In genomic region chr7:157309990-157310668, GRCh38 we compare ENCODE assay signal across 10 cellular contexts. TPM values are rescaled to one million over a fixed set of nuclear protein-coding genes. Genes with fewer than 3 reads are reported as not detected.
DNase-seq lines count a peak whose midpoint lies in the region; ATAC-seq and TF ChIP-seq lines count a peak whose summit lies in the region.
"Had no signal": no experiment of that assay in that cellular context is flagged by ENCODE, and none has a peak within 500 bp of the region (broad histone marks: within the 10 kb centered on the region; RNA-seq: fewer than 3 reads in every experiment).

No MANE protein-coding gene starts in this region.

- H3K4me3 ChIP-seq in AG04449 (ENCODE audit: low read depth, low read length) = no peak overlapping the region
- peak overlapping the region; percentile 9; the same call in 1 of the 2 replicates for H3K4me3 ChIP-seq in HUES48 (ENCODE audit: low read depth, low read length)
- H3K4me3 ChIP-seq in iPS-18a (ENCODE audit: low read length) = peak overlapping the region; percentile 26

- no peaks in the 10 kb centered on the region for H3K36me3 ChIP-seq in HUES48 (ENCODE audit: control insufficient read depth, insufficient read depth, low read length)
- no peaks in the 10 kb centered on the region for H3K36me3 ChIP-seq in iPS-18a (ENCODE audit: control insufficient read depth, low read depth, low read length)

- CTCF ChIA-PET in AG04449 (lab: Yijun Ruan, JAX) = interaction anchor here (1.2 kb wide), 1 partner anchor 29 kb away, joined by 5 read pairs; no protein-coding TSS in a partner anchor

- TF ChIP-seq CTCF in AG04449 (IDR thresholded peaks at IDR 0.05; ENCODE audit: insufficient read depth, low read length, missing control alignments) = no peak

- ATAC-seq in HG02970 (IDR thresholded peaks at IDR 0.05; ENCODE audit: low FRiP score, unreplicated experiment) (no peak), GM19328 (IDR thresholded peaks at IDR 0.05; ENCODE audit: unreplicated experiment) (no peak), GM18511 (IDR thresholded peaks at IDR 0.05; ENCODE audit: unreplicated experiment) (no peak)

- peaks cover 34% of the 10 kb centered on the region for H3K4me1 ChIP-seq in HUES48 (ENCODE audit: control insufficient read depth, insufficient read depth, low read length)
- H3K4me1 ChIP-seq in iPS-18a (ENCODE audit: control insufficient read depth, low read depth, low read length) = peaks cover 28% of the 10 kb centered on the region
- H3K4me1 ChIP-seq: parathyroid adenoma had no signal

- peak; percentile 88 for DNase-seq in AG04449 (ENCODE audit: low read depth, low spot score)
- no peak for DNase-seq in HT-29 (ENCODE audit: low spot score)
- DNase-seq: activated B cell treated with CpG ODN at 0.5 μM for 24 hours had no signal

- H3K27ac ChIP-seq in HUES48 (ENCODE audit: low read depth, low read length) (peak overlapping the region; percentile 99), angular gyrus (ENCODE audit: low read depth, low read length) (peak overlapping the region; percentile 72), iPS-18a (ENCODE audit: low read length) (peak overlapping the region; percentile 97)
- H3K27ac ChIP-seq: parathyroid adenoma had no signal

- peak overlapping the region; percentile 78 for H3K9ac ChIP-seq in HUES48 (ENCODE audit: low read depth, low read length)
- peak overlapping the region; percentile 56 for H3K9ac ChIP-seq in iPS-18a (ENCODE audit: low read length)
- H3K9ac ChIP-seq: parathyroid adenoma had no signal

- POLR2A ChIA-PET in AG04449 (lab: Yijun Ruan, JAX) = no interaction called here

- no peaks in the 10 kb centered on the region for H3K9me3 ChIP-seq in HUES48 (ENCODE audit: control insufficient read depth, insufficient read depth, low read length)
- no peaks in the 10 kb centered on the region for H3K9me3 ChIP-seq in iPS-18a (ENCODE audit: control insufficient read depth, low read depth, low read length)

- H3K27me3 ChIP-seq in HUES48 (ENCODE audit: control insufficient read depth, insufficient read depth, low read length) (no peaks in the 10 kb centered on the region), iPS-18a (ENCODE audit: control insufficient read depth, insufficient read depth, low read length) (no peaks in the 10 kb centered on the region)

RNA-seq across cellular contexts. Expression of gene DNAJB6, which starts 26.7 kb away (rescaled TPM):
- 43.8 and 48.2 TPM in 2 replicates for total RNA-seq in HT-29 (2014; rRNA removed; shearing (Covaris generic))
